In the genomic region with DNA sequence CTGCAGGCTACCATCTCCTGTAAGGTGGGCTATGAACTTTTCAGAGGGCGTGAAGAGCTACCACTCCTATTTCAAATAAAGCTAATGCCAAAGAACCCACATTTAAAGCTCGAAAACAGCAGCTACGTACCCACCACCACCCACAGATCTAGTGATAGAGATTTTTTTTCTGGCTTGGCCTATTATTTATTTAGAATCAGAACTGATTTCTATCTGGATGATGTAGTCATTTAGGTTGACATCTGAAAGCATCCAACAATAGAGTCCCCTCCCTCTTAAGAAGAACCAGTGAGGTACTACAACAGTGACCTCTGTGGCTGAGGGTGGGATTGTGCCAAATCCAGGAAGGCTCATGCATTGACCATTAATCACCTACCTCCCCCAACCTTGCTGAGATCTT, we compare ENCODE assay signal across 14 cellular contexts.
DNase-seq lines count a peak whose midpoint lies in the region; ATAC-seq, FAIRE-seq and TF ChIP-seq lines count a peak whose summit lies in the region.
"Had no signal": no experiment of that assay in that cellular context is flagged by ENCODE, and none has a peak within 500 bp of the region (broad histone marks: within the 10 kb centered on the region; RNA-seq: fewer than 3 reads in every experiment).

No MANE protein-coding gene starts in this region.

- H2AFZ ChIP-seq in H1 (ENCODE audit: low read length) = no peak overlapping the region

- H2BK120ac ChIP-seq in H1 (replicated peaks; ENCODE audit: low read depth, low read length) = no peak overlapping the region

- H3K4me3 ChIP-seq in H1 (ENCODE audit: extremely low read depth in 1 of 4, insufficient read depth in 2 of 4, low read depth in 3 of 4, low read length in 4 of 4) = no peak overlapping the region
- H3K4me3 ChIP-seq: right atrium auricular region had no signal

- no peak overlapping the region for H2BK12ac ChIP-seq in H1 (ENCODE audit: low read depth, low read length)

- FAIRE-seq in H1 (lab: Jason Lieb, UNC) = no peak

- H3K18ac ChIP-seq in H1 (ENCODE audit: extremely low read depth, low read length) = no peak overlapping the region

- H4K20me1 ChIP-seq in H1 (replicated peaks in 1 of 2; ENCODE audit: control insufficient read depth in 1 of 2, insufficient read depth in 2 of 2, low read length in 2 of 2) = no peaks in the 10 kb centered on the region

- TF ChIP-seq CTCF in H1 (IDR thresholded peaks at IDR 0.05; ENCODE audit: control extremely low read depth in 1 of 3, insufficient read depth in 1 of 3, low read depth in 1 of 3, low read length in 3 of 3) = peak; percentile 15 to 64 (median 30); a peak in 3 of 4 replicates

- no peaks in the 10 kb centered on the region for H3K36me3 ChIP-seq in H1 (ENCODE audit: control insufficient read depth in 2 of 4, insufficient read depth in 4 of 4, low read length in 3 of 4)
- H3K36me3 ChIP-seq: right atrium auricular region had no signal

- H4K8ac ChIP-seq in H1 (ENCODE audit: extremely low read depth, insufficient read depth, low read length) = no peak overlapping the region

- peak overlapping the region in 1 of 2 donors; percentile 12 for H3K27ac Mint-ChIP-seq in stimulated activated naive CD8-positive, alpha-beta T cell treated with anti-CD3 and anti-CD28 coated beads, Interleukin-15, amount 100 ng/mL, for 72 hours

- H2AK5ac ChIP-seq in H1 (ENCODE audit: low read depth, low read length) = no peak overlapping the region

- no peak for TF ChIP-seq EP300 in H1 (IDR thresholded peaks at IDR 0.05; ENCODE audit: borderline replicate concordance in 1 of 2, low read depth in 2 of 2, low read length in 2 of 2)

- DNase-seq in activated T-cell treated with anti-CD3 and anti-CD28 coated beads, Interleukin-2, amount 50 U/mL, for 4 hours = no peak
- DNase-seq in activated T-cell treated with anti-CD3 and anti-CD28 coated beads for 4 hours (no peak), NCI-H69 (lab: John Stamatoyannopoulos, UW) (peak; percentile 2), H1 (ENCODE audit: low read depth in 1 of 2, low spot score in 2 of 2) (peak; percentile 29 to 47), AG08396 (ENCODE audit: low spot score) (no peak), SIG-M5 (lab: John Stamatoyannopoulos, UW) (no peak), NCI-H2171 (lab: John Stamatoyannopoulos, UW) (no peak)
- DNase-seq in stimulated activated naive CD8-positive, alpha-beta T cell treated with anti-CD3 and anti-CD28 coated beads, Interleukin-15, amount 100 ng/mL, for 72 hours = no peak
- DNase-seq: GDM1, midbrain, NCI-H1436 treated with DMSO at 0.1 percent for 48 hours had no signal

- no peaks in the 10 kb centered on the region for H3K79me1 ChIP-seq in H1 (ENCODE audit: low read depth, low read length)

- CTCF ChIA-PET in H1 (lab: Charles Lee; ENCODE audit: partially characterized antibody) = interaction anchor here (1.1 to 1.5 kb wide), 3 partner anchors 9 to 39 kb away, joined by 4 to 5 read pairs (median 4); no protein-coding TSS in a partner anchor

- H3K4me2 ChIP-seq in H1 (ENCODE audit: insufficient read depth in 1 of 2, low read depth in 2 of 2, low read length in 2 of 2) = no peak overlapping the region

- no peaks in the 10 kb centered on the region for H3K27me3 ChIP-seq in H1 (replicated peaks in 1 of 4; ENCODE audit: control insufficient read depth in 3 of 4, extremely low read depth in 1 of 4, insufficient read depth in 3 of 4, low read length in 3 of 4)
- H3K27me3 ChIP-seq: right atrium auricular region had no signal

- no peak overlapping the region for H3K9ac ChIP-seq in H1 (replicated peaks in 1 of 4; ENCODE audit: extremely low read depth in 1 of 4, low read depth in 3 of 4, low read length in 3 of 4)

- H2BK5ac ChIP-seq in H1 (ENCODE audit: low read depth, low read length) = no peak overlapping the region

- peaks cover 3 to 9% (median 6%) of the 10 kb centered on the region in 4 experiments; a peak in 5 of 7 replicates for H3K4me1 ChIP-seq in H1 (replicated peaks in 1 of 4; ENCODE audit: control insufficient read depth in 3 of 4, insufficient read depth in 4 of 4, low read length in 3 of 4)

- H2BK15ac ChIP-seq in H1 (ENCODE audit: low read length) = no peak overlapping the region

- H3K9me3 Mint-ChIP-seq in activated T-cell treated with anti-CD3 and anti-CD28 coated beads, Interleukin-2, amount 50 U/mL, for 4 hours = peaks cover 15% of the 10 kb centered on the region
- peaks cover 19 to 31% of the 10 kb centered on the region in 2 donors for H3K9me3 Mint-ChIP-seq in stimulated activated naive CD8-positive, alpha-beta T cell treated with anti-CD3 and anti-CD28 coated beads, Interleukin-15, amount 100 ng/mL, for 72 hours

- H3K79me2 ChIP-seq in H1 (ENCODE audit: control insufficient read depth in 1 of 2, insufficient read depth in 2 of 2, low read length in 2 of 2) = no peaks in the 10 kb centered on the region

- H4K5ac ChIP-seq in H1 (ENCODE audit: insufficient read length, low read depth, low read length) = no peak overlapping the region

- POLR2A ChIA-PET in H1 (lab: Charles Lee; ENCODE audit: partially characterized antibody) = interaction anchor here (0.6 kb wide), 1 partner anchor 159 kb away, joined by 3 read pairs; no protein-coding TSS in a partner anchor

- WGBS in H1 (ENCODE audit: extremely low coverage in 1 of 2, insufficient coverage in 1 of 2, insufficient read length in 1 of 2, insufficient replicate concordance in 2 of 2, low coverage in 1 of 2, low lambda C conversion rate in 2 of 2, missing lambda C conversion rate in 1 of 2), 2 experiments = 90% methylated on average over 3 of the region's 3 CpGs; no CpG with 5 or more reads in 1 of the 2 experiments

- H3K36me3 Mint-ChIP-seq in activated T-cell treated with anti-CD3 and anti-CD28 coated beads, Interleukin-2, amount 50 U/mL, for 4 hours (ENCODE audit: insufficient read depth) = peaks cover 7% of the 10 kb centered on the region
- H3K36me3 Mint-ChIP-seq: brain had no signal

- no peak overlapping the region for H2BK20ac ChIP-seq in H1 (ENCODE audit: low read length)

- H3K27ac ChIP-seq in H1 (ENCODE audit: low read depth, low read length) = no peak overlapping the region
- H3K27ac ChIP-seq: epithelial cell of prostate, right atrium auricular region had no signal

- H3K27me3 Mint-ChIP-seq in activated T-cell treated with anti-CD3 and anti-CD28 coated beads, Interleukin-2, amount 50 U/mL, for 4 hours (ENCODE audit: low read depth) = no peaks in the 10 kb centered on the region
- H3K27me3 Mint-ChIP-seq in stimulated activated naive CD8-positive, alpha-beta T cell treated with anti-CD3 and anti-CD28 coated beads, Interleukin-15, amount 100 ng/mL, for 72 hours = no peaks in the 10 kb centered on the region

- peak overlapping the region; percentile 37 for H3K4me3 Mint-ChIP-seq in activated T-cell treated with anti-CD3 and anti-CD28 coated beads, Interleukin-2, amount 50 U/mL, for 4 hours
- H3K4me3 Mint-ChIP-seq in stimulated activated naive CD8-positive, alpha-beta T cell treated with anti-CD3 and anti-CD28 coated beads, Interleukin-15, amount 100 ng/mL, for 72 hours = peak overlapping the region in 1 of 2 donors; percentile 5
- H3K4me3 Mint-ChIP-seq: brain had no signal

- no peak overlapping the region for H3K23ac ChIP-seq in H1 (ENCODE audit: insufficient read length)

- ATAC-seq in activated T-cell treated with anti-CD3 and anti-CD28 coated beads, Interleukin-2, amount 50 U/mL, for 4 hours = peak in 1 of 2 donors; percentile 27
- peak; percentile 55 for ATAC-seq in stimulated activated naive CD8-positive, alpha-beta T cell treated with anti-CD3 and anti-CD28 coated beads, Interleukin-15, amount 100 ng/mL, for 72 hours

- no peak overlapping the region for H3K56ac ChIP-seq in H1 (replicated peaks; ENCODE audit: insufficient read length, low read depth, low read length)

- no peak overlapping the region for H4K91ac ChIP-seq in H1 (replicated peaks; ENCODE audit: insufficient read length, low read length)

- H3K14ac ChIP-seq in H1 (ENCODE audit: insufficient read length) = no peak overlapping the region

- peak; percentile 17 to 55; a peak in 2 of 4 replicates for TF ChIP-seq RAD21 in H1 (IDR thresholded peaks at IDR 0.05 in 1 of 2, conservative IDR thresholded peaks at IDR 0.05 in 1 of 2; ENCODE audit: low read depth in 2 of 2, low read length in 2 of 2)

- H3K23me2 ChIP-seq in H1 (ENCODE audit: low read depth, low read length) = no peaks in the 10 kb centered on the region

- no peak overlapping the region for H3K4ac ChIP-seq in H1 (replicated peaks; ENCODE audit: insufficient read length, low read depth, low read length)

- H3K9me3 ChIP-seq in H1 (ENCODE audit: insufficient read depth in 2 of 2, low read depth in 1 of 2, low read length in 1 of 2) = no peaks in the 10 kb centered on the region

- H3K4me1 Mint-ChIP-seq in activated T-cell treated with anti-CD3 and anti-CD28 coated beads, Interleukin-2, amount 50 U/mL, for 4 hours (ENCODE audit: low read depth) = peaks cover 67% of the 10 kb centered on the region
- H3K4me1 Mint-ChIP-seq in stimulated activated naive CD8-positive, alpha-beta T cell treated with anti-CD3 and anti-CD28 coated beads, Interleukin-15, amount 100 ng/mL, for 72 hours = peaks cover 60% of the 10 kb centered on the region

- no peak for TF ChIP-seq POLR2A in H1 (IDR thresholded peaks at IDR 0.05; ENCODE audit: control extremely low read depth in 1 of 2, low read depth in 2 of 2, low read length in 2 of 2)

TF ChIP-seq in H1, 55 proteins besides CTCF, POLR2A, EP300 and RAD21:
- no peak for TF ChIP-seq SRF (IDR thresholded peaks at IDR 0.05; ENCODE audit: low read depth, low read length)
- TF ChIP-seq, protein P1, sequence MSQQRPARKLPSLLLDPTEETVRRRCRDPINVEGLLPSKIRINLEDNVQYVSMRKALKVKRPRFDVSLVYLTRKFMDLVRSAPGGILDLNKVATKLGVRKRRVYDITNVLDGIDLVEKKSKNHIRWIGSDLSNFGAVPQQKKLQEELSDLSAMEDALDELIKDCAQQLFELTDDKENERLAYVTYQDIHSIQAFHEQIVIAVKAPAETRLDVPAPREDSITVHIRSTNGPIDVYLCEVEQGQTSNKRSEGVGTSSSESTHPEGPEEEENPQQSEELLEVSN (IDR thresholded peaks at IDR 0.05) = no peak

Comparison
In these comparisons a context has a peak if more than half of its experiments do, and no peak if none do; other contexts are left out.
1. DNase-seq: peak in NCI-H69 (single experiment) and H1 (2 of 2); none in activated T-cell treated with anti-CD3 and anti-CD28 coated beads, Interleukin-2, amount 50 U/mL, for 4 hours (single experiment), activated T-cell treated with anti-CD3 and anti-CD28 coated beads for 4 hours (single experiment), stimulated activated naive CD8-positive, alpha-beta T cell treated with anti-CD3 and anti-CD28 coated beads, Interleukin-15, amount 100 ng/mL, for 72 hours (0 of 2), AG08396 (single experiment), SIG-M5 (single experiment) and NCI-H2171 (single experiment).